ENCODE assay signal across 25 cellular contexts in genomic region chr9:6152824-6153223, GRCh38.
DNase-seq lines count a peak whose midpoint lies in the region; FAIRE-seq and TF ChIP-seq lines count a peak whose summit lies in the region.
"Had no signal": no experiment of that assay in that cellular context is flagged by ENCODE, and none has a peak within 500 bp of the region (broad histone marks: within the 10 kb centered on the region; RNA-seq: fewer than 3 reads in every experiment).

No MANE protein-coding gene starts in this region.

- no peak overlapping the region for H2AFZ ChIP-seq in endothelial cell of umbilical vein (ENCODE audit: low read depth, low read length)

- H3K4me1 Mint-ChIP-seq in chondrocyte (ENCODE audit: low read depth): no peaks in the 10 kb centered on the region
- H3K4me1 Mint-ChIP-seq: IgD-negative memory B cell had no signal

- peaks cover 2% of the 10 kb centered on the region for H3K27me3 Mint-ChIP-seq in chondrocyte (ENCODE audit: low read depth)

- no peak for FAIRE-seq in endothelial cell of umbilical vein (lab: Jason Lieb, UNC)
- FAIRE-seq: GM19239, H54 had no signal

- H3K27ac ChIP-seq in endothelial cell of umbilical vein (ENCODE audit: insufficient read depth, low read depth, low read length) (peak overlapping the region; percentile 53), stomach (peak overlapping the region in 4 of 5 donors; percentile 38 to 71 (median 64))
- H3K27ac ChIP-seq: 22Rv1, KMS-11, SK-N-MC had no signal

- dilution Hi-C loops in endothelial cell of umbilical vein (cut with MboI; ENCODE audit: extremely low pct_ligation_motif_present, low sequenced_read_pairs): no loop called here

- H3K4me3 ChIP-seq in LNCaP clone FGC (ENCODE audit: low read depth, low read length): no peak overlapping the region
- no peak overlapping the region for H3K4me3 ChIP-seq in endothelial cell of umbilical vein (replicated peaks in 1 of 3; ENCODE audit: insufficient read depth in 1 of 3, low read depth in 1 of 3, low read length in 3 of 3)
- H3K4me3 ChIP-seq in stomach: no peak overlapping the region
- H3K4me3 ChIP-seq: SK-N-MC had no signal

- intact Hi-C loops in endothelial cell of umbilical vein (cut with micrococcal nuclease): no loop called here
- intact Hi-C loops in stomach (cut with DNase I; ENCODE audit: low total_unique reads): no loop called here

- POLR2A ChIA-PET in endothelial cell of umbilical vein (lab: Charles Lee): no interaction called here

- H3K36me3 ChIP-seq in endothelial cell of umbilical vein (ENCODE audit: control insufficient read depth in 2 of 2, extremely low read depth in 1 of 2, insufficient read depth in 2 of 2, low read length in 2 of 2): no peaks in the 10 kb centered on the region
- no peaks in the 10 kb centered on the region for H3K36me3 ChIP-seq in stomach

- H3K79me2 ChIP-seq in endothelial cell of umbilical vein (ENCODE audit: control insufficient read depth, insufficient read depth, low read length): no peaks in the 10 kb centered on the region

- TF ChIP-seq CTCF in LNCaP clone FGC (IDR thresholded peaks at IDR 0.05; ENCODE audit: control insufficient read depth, extremely low read depth, insufficient read depth) (no peak), endothelial cell of umbilical vein (IDR thresholded peaks at IDR 0.05; ENCODE audit: extremely low read depth in 1 of 2, insufficient read depth in 1 of 2, low read depth in 1 of 2, low read length in 2 of 2) (no peak), stomach (IDR thresholded peaks at IDR 0.05) (no peak), chondrocyte (IDR thresholded peaks at IDR 0.05) (no peak)

- BruUV-seq in endothelial cell of umbilical vein (replicated peaks; lab: Mats Ljungman, UMichigan): TSS peak; percentile 52

- no peaks in the 10 kb centered on the region for H3K9me1 ChIP-seq in endothelial cell of umbilical vein (replicated peaks; ENCODE audit: control insufficient read depth, extremely low read depth, insufficient read depth, low read length)

- TF ChIP-seq EP300 in stomach (IDR thresholded peaks at IDR 0.05): no peak

- no peak overlapping the region for H3K9ac ChIP-seq in endothelial cell of umbilical vein (replicated peaks; ENCODE audit: extremely low read depth, insufficient read depth, low read length)
- H3K9ac ChIP-seq: KMS-11 had no signal

- H3K4me2 ChIP-seq in endothelial cell of umbilical vein (ENCODE audit: insufficient read depth, low read length): peak overlapping the region; percentile 42
- H3K4me2 ChIP-seq: KMS-11 had no signal

- no peaks in the 10 kb centered on the region for H4K20me1 ChIP-seq in endothelial cell of umbilical vein (replicated peaks; ENCODE audit: control insufficient read depth, extremely low read depth, insufficient read depth, low read length)

- H3K27me3 ChIP-seq in endothelial cell of umbilical vein (ENCODE audit: control insufficient read depth in 2 of 2, insufficient read depth in 2 of 2, low read length in 2 of 2) (no peaks in the 10 kb centered on the region), stomach (no peaks in the 10 kb centered on the region)

- no peaks in the 10 kb centered on the region for H3K36me3 Mint-ChIP-seq in chondrocyte (ENCODE audit: low read depth)
- H3K36me3 Mint-ChIP-seq: IgD-negative memory B cell had no signal

- TF ChIP-seq POLR2A in endothelial cell of umbilical vein (IDR thresholded peaks at IDR 0.05; ENCODE audit: low read depth, low read length) (no peak), stomach (IDR thresholded peaks at IDR 0.05) (no peak)

- DNase-seq in SIG-M5 treated with dmso at 0.1 percent for 504 hours (lab: John Stamatoyannopoulos, UW; ENCODE audit: unreplicated experiment): peak; percentile 7
- DNase-seq in SIG-M5 (lab: John Stamatoyannopoulos, UW): no peak
- DNase-seq in LNCaP clone FGC (ENCODE audit: low read depth): peak; percentile 37
- DNase-seq in endothelial cell of umbilical vein (ENCODE audit: low read depth, low spot score): no peak
- no peak for DNase-seq in stomach
- DNase-seq in chondrocyte (ENCODE audit: low spot score): no peak
- DNase-seq in HPDE6-E6E7 (ENCODE audit: extremely low spot score): no peak
- no peak for DNase-seq in EL
- DNase-seq: DMS153, DND-41, NCI-H1092, NCI-H1436 treated with DMSO at 0.1 percent for 48 hours, NCI-H187 treated with DMSO at 0.1 percent for 48 hours, NCI-H2171 treated with DMSO at 0.1 percent for 48 hours, NCI-H345, NCI-H510A treated with DMSO at 0.1 percent for 48 hours, NCI-H748 treated with DMSO at 0.1 percent for 48 hours, RPMI8226, SHP77 had no signal

- H3K4me3 Mint-ChIP-seq in chondrocyte (ENCODE audit: unreplicated experiment): no peak overlapping the region
- H3K4me3 Mint-ChIP-seq: IgD-negative memory B cell had no signal

- no peak overlapping the region for H3K27ac Mint-ChIP-seq in chondrocyte (ENCODE audit: unreplicated experiment)
- H3K27ac Mint-ChIP-seq: IgD-negative memory B cell had no signal

- CTCF ChIA-PET in endothelial cell of umbilical vein (lab: Charles Lee): interaction anchor here (1.6 kb wide), 1 partner anchor 99 kb away, joined by 5 read pairs; no protein-coding TSS in a partner anchor

- 29 to 55% (median 34%) methylated on average over 5 of the region's 5 CpGs for WGBS in stomach, 5 donors

- H3K4me1 ChIP-seq in endothelial cell of umbilical vein (ENCODE audit: control insufficient read depth, extremely low read depth, insufficient read depth, low read length) (peaks cover 23% of the 10 kb centered on the region), stomach (no peaks in the 10 kb centered on the region)

- H3K9me3 ChIP-seq in endothelial cell of umbilical vein (replicated peaks; ENCODE audit: control insufficient read depth, insufficient read depth, low read length) (no peaks in the 10 kb centered on the region), stomach (no peaks in the 10 kb centered on the region)

- peaks cover 9% of the 10 kb centered on the region for H3K9me3 Mint-ChIP-seq in chondrocyte (ENCODE audit: low read depth)

TF ChIP-seq in endothelial cell of umbilical vein, 7 proteins besides CTCF, POLR2A, EP300 and RAD21:
- TF ChIP-seq MAX (IDR thresholded peaks at IDR 0.05; ENCODE audit: insufficient read depth, insufficient read length) (no peak), JUN (IDR thresholded peaks at IDR 0.05; ENCODE audit: borderline replicate concordance, insufficient read depth, insufficient read length, low read depth) (no peak), MYC (IDR thresholded peaks at IDR 0.05; ENCODE audit: low read depth, low read length) (no peak), POLR2AphosphoS5 (IDR thresholded peaks at IDR 0.05; ENCODE audit: insufficient read depth, low read depth, low read length) (no peak), EZH2 (IDR thresholded peaks at IDR 0.05; ENCODE audit: borderline replicate concordance, low read depth, low read length, severe bottlenecking) (no peak), GATA2 (IDR thresholded peaks at IDR 0.05; ENCODE audit: insufficient read depth, insufficient read length, low read depth, low read length) (no peak), FOS (IDR thresholded peaks at IDR 0.05; ENCODE audit: borderline replicate concordance, insufficient read depth, low read length) (no peak)
TF ChIP-seq in endothelial cell of umbilical vein: peak in this region for 0.

Comparison
In these comparisons a context has a peak if more than half of its experiments do, and no peak if none do; other contexts are left out.
1. DNase-seq: peak in SIG-M5 treated with dmso at 0.1 percent for 504 hours (single experiment) and LNCaP clone FGC (single experiment); none in SIG-M5 (single experiment), endothelial cell of umbilical vein (single experiment), stomach (single experiment), chondrocyte (single experiment), HPDE6-E6E7 (single experiment) and EL (single experiment).